Comparison of ENCODE assay signal across 12 cellular contexts in the genomic region with DNA sequence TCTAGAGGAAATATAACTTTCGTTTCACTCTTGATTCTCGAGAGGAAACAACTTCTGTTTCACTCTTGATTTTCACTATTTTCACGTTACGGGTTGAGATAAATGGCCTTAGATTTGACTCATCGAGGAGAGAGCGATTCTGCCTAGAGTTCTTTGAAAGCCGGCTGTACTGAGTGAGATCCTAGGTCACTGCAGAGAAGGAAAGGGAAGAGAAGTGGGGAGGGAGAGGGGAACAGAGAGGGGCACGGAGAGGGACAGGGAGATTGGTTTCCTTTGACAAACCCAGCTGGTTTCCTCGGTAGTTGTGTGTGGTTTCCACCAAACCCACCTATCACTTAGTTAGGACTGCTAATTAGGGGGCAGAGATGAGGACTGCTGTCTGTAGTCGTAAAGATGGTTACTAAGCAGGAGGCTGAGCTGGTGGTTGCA. TPM values are rescaled to one million over a fixed set of nuclear protein-coding genes. Genes with fewer than 3 reads are reported as not detected.
DNase-seq lines count a peak whose midpoint lies in the region; ATAC-seq and TF ChIP-seq lines count a peak whose summit lies in the region.
"Had no signal": no experiment of that assay in that cellular context is flagged by ENCODE, and none has a peak within 500 bp of the region (broad histone marks: within the 10 kb centered on the region; RNA-seq: fewer than 3 reads in every experiment).

No MANE protein-coding gene starts in this region.

- no peaks in the 10 kb centered on the region for H3K27me3 Mint-ChIP-seq in activated naive CD4-positive, alpha-beta T cell treated with anti-CD3 and anti-CD28 coated beads, Interleukin-2, amount 50 U/mL, for 24 hours

- H3K36me3 Mint-ChIP-seq in activated naive CD4-positive, alpha-beta T cell treated with anti-CD3 and anti-CD28 coated beads, Interleukin-2, amount 50 U/mL, for 24 hours = no peaks in the 10 kb centered on the region

- peak overlapping the region; percentile 76 for H3K4me3 Mint-ChIP-seq in activated naive CD4-positive, alpha-beta T cell treated with anti-CD3 and anti-CD28 coated beads, Interleukin-2, amount 50 U/mL, for 24 hours

- no peaks in the 10 kb centered on the region for H3K27me3 ChIP-seq in thymus (ENCODE audit: control insufficient read depth, insufficient read depth)
- H3K27me3 ChIP-seq in gastrocnemius medialis = no peaks in the 10 kb centered on the region
- no peaks in the 10 kb centered on the region for H3K27me3 ChIP-seq in transverse colon
- H3K27me3 ChIP-seq: esophagus squamous epithelium had no signal

- peak; percentile 53 for ATAC-seq in HG02759 (IDR thresholded peaks at IDR 0.05; ENCODE audit: unreplicated experiment)
- ATAC-seq in gastrocnemius medialis = no peak
- ATAC-seq: lower lobe of right lung had no signal

- H3K4me1 ChIP-seq in thymus (ENCODE audit: control insufficient read depth, insufficient read depth, low read length) = peaks cover 5% of the 10 kb centered on the region
- no peaks in the 10 kb centered on the region for H3K4me1 ChIP-seq in gastrocnemius medialis
- no peaks in the 10 kb centered on the region for H3K4me1 ChIP-seq in transverse colon
- H3K4me1 ChIP-seq: lower lobe of right lung had no signal

- no peaks in the 10 kb centered on the region for H3K9me3 Mint-ChIP-seq in activated naive CD4-positive, alpha-beta T cell treated with anti-CD3 and anti-CD28 coated beads, Interleukin-2, amount 50 U/mL, for 24 hours

- peak overlapping the region; percentile 2 for H3K27ac Mint-ChIP-seq in activated naive CD4-positive, alpha-beta T cell treated with anti-CD3 and anti-CD28 coated beads, Interleukin-2, amount 50 U/mL, for 24 hours

- 9% methylated on average over 10 of the region's 10 CpGs for WGBS in thymus
- 58 to 61% methylated on average over 10 of the region's 10 CpGs for WGBS in transverse colon (ENCODE audit: low coverage in 1 of 2), 2 donors

- peak overlapping the region; percentile 31 for H3K4me3 ChIP-seq in thymus (ENCODE audit: low read length)
- no peak overlapping the region for H3K4me3 ChIP-seq in gastrocnemius medialis
- no peak overlapping the region for H3K4me3 ChIP-seq in transverse colon
- H3K4me3 ChIP-seq: esophagus squamous epithelium, lower lobe of right lung had no signal

- H3K27ac ChIP-seq in thymus (ENCODE audit: low read depth) = peak overlapping the region; percentile 31
- no peak overlapping the region for H3K27ac ChIP-seq in gastrocnemius medialis
- H3K27ac ChIP-seq in transverse colon = no peak overlapping the region
- H3K27ac ChIP-seq: esophagus squamous epithelium, lower lobe of right lung had no signal

- H3K4me1 Mint-ChIP-seq in activated naive CD4-positive, alpha-beta T cell treated with anti-CD3 and anti-CD28 coated beads, Interleukin-2, amount 50 U/mL, for 24 hours = peaks cover 25% of the 10 kb centered on the region

- TF ChIP-seq POLR2A in gastrocnemius medialis (IDR thresholded peaks at IDR 0.05) = no peak
- TF ChIP-seq POLR2A in transverse colon (IDR thresholded peaks at IDR 0.05) = no peak

- in situ Hi-C loops in gastrocnemius medialis (cut with MboI; ENCODE audit: low sequenced_read_pairs in 4 of 4) = loop anchor here in 3 of 4 donors (25.0 kb wide), 2 partner anchors 742 to 1442 kb away; no protein-coding TSS in a partner anchor
- in situ Hi-C loops in transverse colon (cut with MboI; ENCODE audit: low pct_ligation_motif_present in 1 of 4, low pct_unique_long_range_greater_than_20kb in 1 of 4, low sequenced_read_pairs in 3 of 4) = loop anchor here in 3 of 4 donors (25.0 kb wide), 3 partner anchors 192 to 1442 kb away; no protein-coding TSS in a partner anchor

- intact Hi-C loops in gastrocnemius medialis (cut with DNase I; ENCODE audit: low total_unique reads) = no loop called here
- intact Hi-C loops in head of caudate nucleus (cut with DNase I) = no loop called here
- intact Hi-C loops in transverse colon (cut with DNase I; ENCODE audit: low total_unique reads) = no loop called here

- TF ChIP-seq CTCF in gastrocnemius medialis (IDR thresholded peaks at IDR 0.05 in 4 of 5, conservative IDR thresholded peaks at IDR 0.05 in 1 of 5) = no peak
- TF ChIP-seq CTCF in transverse colon (IDR thresholded peaks at IDR 0.05) = no peak

- H3K9me3 ChIP-seq in thymus (ENCODE audit: control insufficient read depth) = no peaks in the 10 kb centered on the region
- H3K9me3 ChIP-seq in gastrocnemius medialis = no peaks in the 10 kb centered on the region
- no peaks in the 10 kb centered on the region for H3K9me3 ChIP-seq in transverse colon
- H3K9me3 ChIP-seq: esophagus squamous epithelium, lower lobe of right lung had no signal

- no peak for DNase-seq in activated naive CD4-positive, alpha-beta T cell treated with Interleukin-2 at 50 U/mL for 16 hours
- DNase-seq in activated T-cell treated with anti-CD3 and anti-CD28 coated beads, Interleukin-2, amount 50 U/mL, for 48 hours = peak; percentile 38 to 46
- DNase-seq in gastrocnemius medialis (no peak), head of caudate nucleus (no peak), transverse colon (no peak)
- DNase-seq: activated gamma-delta T cell treated with Interleukin-2 at 50 U/mL for 16 hours, esophagus squamous epithelium, lower lobe of right lung, SHP77 had no signal

- H3K36me3 ChIP-seq in thymus (ENCODE audit: control insufficient read depth, insufficient read depth) (no peaks in the 10 kb centered on the region), gastrocnemius medialis (no peaks in the 10 kb centered on the region), transverse colon (no peaks in the 10 kb centered on the region)
- H3K36me3 ChIP-seq: esophagus squamous epithelium, lower lobe of right lung had no signal

- TF ChIP-seq EP300 in transverse colon (IDR thresholded peaks at IDR 0.05; ENCODE audit: low read depth) = no peak

RNA-seq across cellular contexts. Expression of a gene that starts 21.6 kb away (rescaled TPM):
- polyA plus RNA-seq in thymus = 15.7 TPM
- total RNA-seq in gastrocnemius medialis = 1 to 10 TPM in 3 of 4 donors, under 1 TPM in 1; 0.75 to 5.5 (median 5.4) TPM
- total RNA-seq in transverse colon = 10 to 100 TPM in 3 of 4 donors, 1 to 10 TPM in 1; 6.0 to 16.2 (median 11.5) TPM

RNA-seq across cellular contexts. Expression of a gene that starts 55.8 kb away (rescaled TPM):
- 10.9 TPM for polyA plus RNA-seq in thymus
- total RNA-seq in gastrocnemius medialis = 10 to 100 TPM; 33.7 to 79.0 (median 51.7) TPM
- 100 to 1,000 TPM in 1 of 4 donors, 10 to 100 TPM in 3; 42.7 to 133 (median 63.5) TPM for total RNA-seq in transverse colon

Comparison
In these comparisons a context has a peak if more than half of its experiments do, and no peak if none do; other contexts are left out.
1. DNase-seq: peak in activated T-cell treated with anti-CD3 and anti-CD28 coated beads, Interleukin-2, amount 50 U/mL, for 48 hours (2 of 2); none in activated naive CD4-positive, alpha-beta T cell treated with Interleukin-2 at 50 U/mL for 16 hours (single experiment), gastrocnemius medialis (0 of 2), head of caudate nucleus (0 of 42) and transverse colon (single experiment).